ENCODE assay signal across 19 cellular contexts in the genomic region with DNA sequence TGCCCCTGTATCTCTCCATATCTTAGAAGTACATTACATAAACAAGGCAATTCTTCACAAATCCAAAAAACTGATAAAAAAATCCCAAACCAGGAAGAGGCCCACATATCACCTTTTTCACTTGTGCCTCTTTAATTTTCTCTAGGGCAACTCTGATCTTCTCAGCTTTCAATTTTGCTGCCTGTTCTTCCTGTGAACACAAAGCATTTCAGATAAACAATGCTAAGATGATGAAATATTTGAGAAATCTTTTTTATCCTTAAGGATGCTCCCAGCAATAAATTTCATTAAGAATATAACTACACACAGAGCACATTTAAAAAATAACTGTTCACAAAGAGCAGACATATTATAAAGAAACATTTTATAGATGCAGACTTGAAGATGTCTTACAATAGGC.
"Had no signal": no experiment of that assay in that cellular context is flagged by ENCODE, and none has a peak within 500 bp of the region (broad histone marks: within the 10 kb centered on the region; RNA-seq: fewer than 3 reads in every experiment).

No MANE protein-coding gene starts in this region.

- ATAC-seq: foreskin keratinocyte, natural killer cell, T-cell had no signal

- H3K4me1 ChIP-seq: foreskin keratinocyte, sigmoid colon, transverse colon had no signal

- H3K27ac ChIP-seq: ascending aorta, cardiac muscle cell, coronary artery, foreskin keratinocyte, sigmoid colon, transverse colon, VCaP had no signal

- H3K36me3 Mint-ChIP-seq: activated naive CD8-positive, alpha-beta T cell treated with anti-CD3 and anti-CD28 coated beads, Interleukin-2, amount 10 ng/mL, durations not matched to agents 7 days and 5 days; natural killer cell had no signal

- H3K4me1 Mint-ChIP-seq: natural killer cell, T-cell had no signal

- H3K9me3 Mint-ChIP-seq: activated CD4-positive, alpha-beta memory T cell treated with anti-CD3 and anti-CD28 coated beads for 36 hours; activated naive CD8-positive, alpha-beta T cell treated with anti-CD3 and anti-CD28 coated beads, Interleukin-2, amount 10 ng/mL, durations not matched to agents 7 days and 5 days; natural killer cell; T-cell had no signal

- H3K9me3 ChIP-seq: ascending aorta, sigmoid colon, transverse colon had no signal

- H3K27ac Mint-ChIP-seq: activated CD4-positive, alpha-beta memory T cell treated with anti-CD3 and anti-CD28 coated beads for 36 hours; activated naive CD8-positive, alpha-beta T cell treated with anti-CD3 and anti-CD28 coated beads, Interleukin-2, amount 10 ng/mL, durations not matched to agents 7 days and 5 days; natural killer cell; T-cell had no signal

- DNase-seq: activated CD4-positive, alpha-beta memory T cell treated with anti-CD3 and anti-CD28 coated beads for 36 hours; activated naive CD8-positive, alpha-beta T cell treated with anti-CD3 and anti-CD28 coated beads, Interleukin-2, amount 10 ng/mL, durations not matched to agents 7 days and 5 days; activated T-cell treated with anti-CD3 and anti-CD28 coated beads, Interleukin-2, amount 50 U/mL, for 48 hours; effector memory CD4-positive, alpha-beta T cell; erythroblast; foreskin keratinocyte; natural killer cell; occipital lobe; sigmoid colon; stimulated activated CD4-positive, alpha-beta T cell treated with anti-CD3 and anti-CD28 coated beads, Interleukin-12 subunit alpha, Interleukin-12 subunit beta, amount 100 ng/mL, for 4 hours; stimulated activated naive CD4-positive, alpha-beta T cell; substantia nigra; T-cell; T1000; transverse colon had no signal

- H3K27me3 Mint-ChIP-seq: activated CD4-positive, alpha-beta memory T cell treated with anti-CD3 and anti-CD28 coated beads for 36 hours had no signal

- H3K27me3 ChIP-seq: ascending aorta, cardiac muscle cell, foreskin keratinocyte, sigmoid colon, transverse colon had no signal

- H3K4me3 Mint-ChIP-seq: activated CD4-positive, alpha-beta memory T cell treated with anti-CD3 and anti-CD28 coated beads for 36 hours; activated naive CD8-positive, alpha-beta T cell treated with anti-CD3 and anti-CD28 coated beads, Interleukin-2, amount 10 ng/mL, durations not matched to agents 7 days and 5 days; natural killer cell; T-cell had no signal

- H3K4me3 ChIP-seq: ascending aorta, cardiac muscle cell, coronary artery, sigmoid colon, transverse colon had no signal
